8 cellular contexts compared by ENCODE assay signal in the genomic region with DNA sequence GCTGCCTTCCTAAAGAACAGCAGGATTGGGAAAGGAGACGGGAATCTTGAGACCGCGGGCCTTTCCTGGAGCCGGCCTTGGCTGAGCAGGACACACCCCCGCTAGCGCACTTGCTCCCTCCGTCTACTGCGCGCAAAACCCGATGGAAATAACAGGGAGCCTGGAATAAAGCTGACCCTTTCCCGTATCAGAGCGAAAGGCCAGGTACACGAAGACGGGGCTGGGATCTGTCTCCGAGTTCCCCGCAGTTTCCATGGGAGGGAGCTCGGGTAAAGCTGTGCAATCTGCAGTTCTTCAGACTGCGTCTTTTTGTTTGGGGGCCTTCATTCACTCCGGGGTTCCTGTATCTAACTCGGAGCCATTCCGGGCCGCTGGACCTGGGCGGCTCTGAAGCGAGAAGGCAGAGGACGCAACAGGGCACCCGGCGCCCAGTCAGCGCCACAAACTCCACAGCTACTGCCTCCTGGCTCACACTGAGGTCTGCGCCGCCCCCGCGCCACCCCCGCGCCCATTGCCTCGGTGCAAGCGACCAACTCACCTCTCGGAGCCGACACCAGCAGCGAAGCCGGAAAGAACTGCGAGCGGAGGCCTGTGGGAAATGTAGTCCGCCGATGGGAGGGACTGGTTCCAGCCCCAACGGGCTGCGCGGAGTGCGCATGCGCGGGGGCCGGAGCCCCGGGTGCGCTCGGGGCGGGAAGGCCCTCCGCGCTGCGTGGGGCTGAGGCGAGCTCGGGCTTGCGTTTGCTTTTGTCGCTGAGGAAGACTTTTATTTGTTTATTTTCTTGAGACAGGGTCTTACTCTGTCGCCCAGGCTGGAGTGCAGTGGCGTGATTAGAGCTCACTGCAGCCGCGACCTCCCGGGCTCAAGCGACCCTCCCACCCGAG. TPM values are rescaled to one million over a fixed set of nuclear protein-coding genes. Genes with fewer than 3 reads are reported as not detected.
DNase-seq lines count a peak whose midpoint lies in the region; FAIRE-seq and TF ChIP-seq lines count a peak whose summit lies in the region.

ZFP14 (minus strand) TSS at position 577 of the 885 bp plus-strand sequence. CDS start 11,309 bp downstream, outside the sequence.

- H3K4me2 ChIP-seq in neural progenitor cell: peak within 1 kb of the TSS; percentile 82

- H3K4me1 ChIP-seq in ES-I3 (ENCODE audit: insufficient read depth, low read length) (no peaks in the 10 kb centered on the region), neural progenitor cell (peaks cover 6% of the 10 kb centered on the region), stomach smooth muscle (ENCODE audit: control insufficient read depth, insufficient read depth, low read length) (peaks cover 17% of the 10 kb centered on the region)

- H3K9me3 ChIP-seq in ES-I3 (ENCODE audit: control insufficient read depth, insufficient read depth, low read length) (no peaks in the 10 kb centered on the region), neural progenitor cell (ENCODE audit: low read depth) (no peaks in the 10 kb centered on the region), stomach smooth muscle (ENCODE audit: control insufficient read depth in 2 of 2, low read length in 2 of 2) (no peaks in the 10 kb centered on the region)

- H4K20me1 ChIP-seq in neural progenitor cell (ENCODE audit: low read depth): peaks cover 9% of the 10 kb centered on the region

- peak within 1 kb of the TSS; percentile 75 for H3K27ac Mint-ChIP-seq in neural progenitor cell

- H3K36me3 ChIP-seq in ES-I3 (ENCODE audit: insufficient read depth, low read length) (no peaks in the 10 kb centered on the region), neural progenitor cell (no peaks in the 10 kb centered on the region), stomach smooth muscle (ENCODE audit: control insufficient read depth in 2 of 2, insufficient read depth in 2 of 2, low read length in 2 of 2) (no peaks in the 10 kb centered on the region)

- H3K36me3 Mint-ChIP-seq in neural progenitor cell: peaks cover 23% of the 10 kb centered on the region

- H3K27me3 ChIP-seq in neural progenitor cell (no peaks in the 10 kb centered on the region), stomach smooth muscle (ENCODE audit: control insufficient read depth in 1 of 2, insufficient read depth in 2 of 2, low read length in 2 of 2) (no peaks in the 10 kb centered on the region)

- peak within 1 kb of the TSS; percentile 41 for H3K27ac ChIP-seq in neural progenitor cell
- H3K27ac ChIP-seq in stomach smooth muscle (ENCODE audit: low read length): peak within 1 kb of the TSS; percentile 79

- peak; percentile 100 for DNase-seq in H54 (ENCODE audit: insufficient read length, low spot score)
- peak; percentile 93 for DNase-seq in M059J (ENCODE audit: low read depth)
- DNase-seq in SHP77 treated with DMSO at 0.1 percent for 48 hours (lab: John Stamatoyannopoulos, UW): peak; percentile 70
- peak; percentile 91 for DNase-seq in activated gamma-delta T cell treated with anti-CD3 and anti-CD28 coated beads, Interleukin-2, amount 50 U/mL, for 16 hours (ENCODE audit: low read depth)
- DNase-seq in foreskin melanocyte: peak; percentile 86
- peak; percentile 97 for DNase-seq in neural progenitor cell (ENCODE audit: low spot score)

- peak within 1 kb of the TSS; percentile 90 for H3K4me3 Mint-ChIP-seq in neural progenitor cell

- peaks cover 4% of the 10 kb centered on the region for H3K4me1 Mint-ChIP-seq in neural progenitor cell

- peaks cover 5% of the 10 kb centered on the region for H3K27me3 Mint-ChIP-seq in neural progenitor cell (ENCODE audit: insufficient read depth, low read depth)

- peak; percentile 53 for TF ChIP-seq POLR2A in H54 (IDR thresholded peaks at IDR 0.05; ENCODE audit: low read depth, low read length)

- H3F3A ChIP-seq in neural progenitor cell (ENCODE audit: low read depth): peaks cover 10% of the 10 kb centered on the region

- H3K79me2 ChIP-seq in neural progenitor cell (ENCODE audit: low read depth): peaks cover 41% of the 10 kb centered on the region

- H3K4me3 ChIP-seq in neural progenitor cell (peak within 1 kb of the TSS; percentile 88), stomach smooth muscle (ENCODE audit: low read length in 2 of 2) (peak within 1 kb of the TSS; percentile 90 to 98)

- no peak for TF ChIP-seq CTCF in neural progenitor cell (IDR thresholded peaks at IDR 0.05)

- peak; percentile 89 for FAIRE-seq in H54 (lab: Jason Lieb, UNC)

- H3K9ac ChIP-seq in ES-I3 (ENCODE audit: low read depth, low read length) (peak within 1 kb of the TSS; percentile 86), neural progenitor cell (peak within 1 kb of the TSS; percentile 67), stomach smooth muscle (ENCODE audit: low read length in 2 of 2) (peak within 1 kb of the TSS; percentile 86 to 88)

- H2AFZ ChIP-seq in neural progenitor cell (replicated peaks): peak within 1 kb of the TSS; percentile 79

- H3K9me3 Mint-ChIP-seq in neural progenitor cell: peaks cover 46% of the 10 kb centered on the region

RNA-seq across cellular contexts. Expression of gene ZFP14, which starts in this region (rescaled TPM):
- total RNA-seq in M059J (2014; rRNA removed; shearing (Covaris generic)): 1.5 and 2.1 TPM in 2 replicates
- 19.0 and 25.1 TPM in 2 replicates for total RNA-seq in neural progenitor cell (ENCODE audit: low replicate concordance)

Comparison
In these comparisons a context has a peak if more than half of its experiments do, and no peak if none do; other contexts are left out.
1. Peak in every context shown above with its lines: DNase-seq, H3K4me3 ChIP-seq and H3K27ac ChIP-seq.